13 cellular contexts compared by ENCODE assay signal in genomic region chr7:93920496-93921189, GRCh38. TPM values are rescaled to one million over a fixed set of nuclear protein-coding genes. Genes with fewer than 3 reads are reported as not detected.
DNase-seq lines count a peak whose midpoint lies in the region; ATAC-seq and TF ChIP-seq lines count a peak whose summit lies in the region.
"Had no signal": no experiment of that assay in that cellular context is flagged by ENCODE, and none has a peak within 500 bp of the region (broad histone marks: within the 10 kb centered on the region; RNA-seq: fewer than 3 reads in every experiment).

No MANE protein-coding gene starts in this region.

- H3K27ac ChIP-seq in HEK293 (ENCODE audit: extremely low read depth, low read depth, low read length) = peak overlapping the region; percentile 93; the same call in 1 of the 2 replicates
- peak overlapping the region; percentile 85 for H3K27ac ChIP-seq in lower lobe of right lung
- peak overlapping the region; percentile 99 for H3K27ac ChIP-seq in subcutaneous abdominal adipose tissue (ENCODE audit: low read depth, low read length)
- H3K27ac ChIP-seq: foreskin keratinocyte, KMS-11, neutrophil had no signal

- POLR2A ChIA-PET in HEK293 (lab: Yijun Ruan, JAX) = interaction anchor here (0.6 to 1.6 kb wide), 4 partner anchors 8 to 30 kb away, joined by 3 to 14 read pairs (median 4); partner anchors contain the start of gene TFPI2

- peak overlapping the region in 3 of 5 donors; percentile 30 to 68 (median 58) for H3K9ac ChIP-seq in subcutaneous abdominal adipose tissue (ENCODE audit: low read length in 5 of 5)
- H3K9ac ChIP-seq: KMS-11 had no signal

- CTCF ChIA-PET in HEK293 (lab: Yijun Ruan, JAX) = interaction anchor here (0.6 to 1.2 kb wide), 5 partner anchors 7 to 740 kb away, joined by 3 to 5 read pairs (median 3); no protein-coding TSS in a partner anchor

- H3K9me3 ChIP-seq in HEK293 (ENCODE audit: control insufficient read depth, insufficient read depth, low read depth, low read length) (no peaks in the 10 kb centered on the region), lower lobe of right lung (no peaks in the 10 kb centered on the region), subcutaneous abdominal adipose tissue (ENCODE audit: control insufficient read depth in 5 of 5, low read length in 5 of 5) (no peaks in the 10 kb centered on the region)
- H3K9me3 ChIP-seq: neutrophil had no signal

- TF ChIP-seq CTCF in HEK293 (tag by site-specific recombination; IDR thresholded peaks at IDR 0.05) = no peak
- no peak for TF ChIP-seq CTCF in astrocyte of the spinal cord (IDR thresholded peaks at IDR 0.05; ENCODE audit: low read depth, low read length)
- TF ChIP-seq CTCF in lower lobe of right lung (IDR thresholded peaks at IDR 0.05) = no peak

- H3K27me3 ChIP-seq in lower lobe of right lung (ENCODE audit: low read depth) (no peaks in the 10 kb centered on the region), subcutaneous abdominal adipose tissue (ENCODE audit: control insufficient read depth in 5 of 5, insufficient read depth in 4 of 5, low read length in 5 of 5) (no peaks in the 10 kb centered on the region)
- H3K27me3 ChIP-seq: foreskin keratinocyte had no signal

- H3K4me1 ChIP-seq in HEK293 (ENCODE audit: control insufficient read depth, insufficient read depth, low read length) = peaks cover 12% of the 10 kb centered on the region
- no peaks in the 10 kb centered on the region for H3K4me1 ChIP-seq in lower lobe of right lung
- H3K4me1 ChIP-seq in subcutaneous abdominal adipose tissue (ENCODE audit: control insufficient read depth in 5 of 5, insufficient read depth in 5 of 5, low read length in 5 of 5) = peaks cover 0 to 34% (median 24%) of the 10 kb centered on the region in 5 donors

- in situ Hi-C loops in astrocyte of the spinal cord (cut with HindIII; ENCODE audit: low sequenced_read_pairs) = no loop called here

- DNase-seq in astrocyte of the spinal cord (ENCODE audit: low read depth, low spot score) (peak; percentile 33), lower lobe of right lung (no peak), epidermal melanocyte (ENCODE audit: insufficient read length, low spot score) (no peak), T-helper 1 cell (no peak), NCI-H128 (lab: John Stamatoyannopoulos, UW; ENCODE audit: unreplicated experiment) (no peak)
- DNase-seq: foreskin keratinocyte, NCI-H748 treated with DMSO at 0.1 percent for 48 hours had no signal

- ATAC-seq in lower lobe of right lung (no peak), HG03354 (IDR thresholded peaks at IDR 0.05; ENCODE audit: poor library complexity, severe bottlenecking, unreplicated experiment) (no peak)

- intact Hi-C loops in lower lobe of right lung (cut with DNase I) = no loop called here

- H3K4me3 ChIP-seq in HEK293 (ENCODE audit: low read depth, low read length) (no peak overlapping the region; the same call in 1 of the 2 replicates), astrocyte of the spinal cord (ENCODE audit: low read depth, low read length) (peak overlapping the region; percentile 57), lower lobe of right lung (peak overlapping the region; percentile 59), subcutaneous abdominal adipose tissue (ENCODE audit: low read depth in 1 of 5, low read length in 5 of 5) (peak overlapping the region; percentile 76 to 95 (median 83))

- H3K36me3 ChIP-seq in HEK293 (ENCODE audit: control insufficient read depth in 2 of 2, insufficient read depth in 1 of 2, low read length in 2 of 2) (no peaks in the 10 kb centered on the region), lower lobe of right lung (no peaks in the 10 kb centered on the region), subcutaneous abdominal adipose tissue (ENCODE audit: control insufficient read depth in 5 of 5, insufficient read depth in 5 of 5, low read length in 5 of 5) (no peaks in the 10 kb centered on the region)
- H3K36me3 ChIP-seq: neutrophil had no signal

TF ChIP-seq in HEK293, 187 proteins besides CTCF, POLR2A, EP300 and RAD21:
- TF ChIP-seq ZBTB48 (tag by site-specific recombination; IDR thresholded peaks at IDR 0.05) = no peak
- peak; percentile 89; the same call in 1 of the 2 replicates for TF ChIP-seq MZF1 (tag by site-specific recombination; IDR thresholded peaks at IDR 0.05; ENCODE audit: borderline replicate concordance)
- TF ChIP-seq SETDB1 (IDR thresholded peaks at IDR 0.05; ENCODE audit: insufficient read length, low read length) = no peak
- TF ChIP-seq PRDM1 (tag by site-specific recombination; IDR thresholded peaks at IDR 0.05) = peak; percentile 70; the same call in 1 of the 2 replicates
- TF ChIP-seq ZXDB (tag by site-specific recombination; IDR thresholded peaks at IDR 0.05) = no peak
- TF ChIP-seq ZNF692 (tag by site-specific recombination; IDR thresholded peaks at IDR 0.05) = no peak
- no peak for TF ChIP-seq ZNF132 (tag by site-specific recombination; IDR thresholded peaks at IDR 0.05; ENCODE audit: borderline replicate concordance)
- no peak for TF ChIP-seq ZNF157 (tag by site-specific recombination; IDR thresholded peaks at IDR 0.05)

RNA-seq across cellular contexts. Expression of gene GNG11, which starts 0.9 kb away (rescaled TPM):
- 23.2 TPM for total RNA-seq in lower lobe of right lung
- total RNA-seq: activated naive CD4-positive, alpha-beta T cell treated with anti-CD3 and anti-CD28 coated beads, Interleukin-2, amount 50 U/mL, for 72 hours had no signal

RNA-seq across cellular contexts. Expression of gene GNGT1, which starts 14.3 kb away (rescaled TPM):
- total RNA-seq in lower lobe of right lung = not detected
- total RNA-seq: activated naive CD4-positive, alpha-beta T cell treated with anti-CD3 and anti-CD28 coated beads, Interleukin-2, amount 50 U/mL, for 72 hours; foreskin keratinocyte had no signal

RNA-seq across cellular contexts. Expression of gene TFPI2, which starts 30.1 kb away (rescaled TPM):
- total RNA-seq in lower lobe of right lung = 1.9 TPM
